ENCODE assay signal across 1 cellular context in the genomic region with DNA sequence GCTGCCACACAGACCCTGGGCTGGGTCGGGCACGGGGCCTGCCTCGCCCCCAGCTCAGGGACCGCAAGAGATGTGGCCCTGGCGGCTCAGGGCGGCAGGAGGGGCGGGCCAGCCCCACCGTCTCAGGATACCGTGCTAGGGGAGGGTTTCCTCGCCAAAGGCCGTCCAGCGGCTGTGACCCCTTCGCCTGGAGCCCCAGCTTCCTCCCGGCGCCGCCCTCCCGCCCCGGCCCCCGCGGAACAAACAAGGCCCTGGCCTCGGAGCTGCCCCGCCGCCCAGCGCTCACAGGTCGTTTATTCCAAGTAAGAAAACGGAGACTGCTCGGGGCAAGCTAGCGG.
TF ChIP-seq lines count a peak whose summit lies in the region.

No MANE protein-coding gene starts in this region.

TF ChIP-seq in HepG2, 621 proteins besides CTCF, POLR2A, EP300 and RAD21 (continued from another document and continues in another):
- TF ChIP-seq KLF16 (CRISPR knock-in tag; IDR thresholded peaks at IDR 0.05), result no peak
- TF ChIP-seq MTA3 (CRISPR knock-in tag; IDR thresholded peaks at IDR 0.05), result no peak
- TF ChIP-seq ZNF451 (CRISPR knock-in tag; IDR thresholded peaks at IDR 0.05), result peak; percentile 15; the same call in 1 of the 2 replicates
- TF ChIP-seq FOXM1 (CRISPR knock-in tag; IDR thresholded peaks at IDR 0.05), result no peak
- 0 out of 2 replicates have a peak, but pooled peaks have one; percentile 53 for TF ChIP-seq ZFP82 (CRISPR knock-in tag; IDR thresholded peaks at IDR 0.05; ENCODE audit: borderline replicate concordance)
- TF ChIP-seq SRF (IDR thresholded peaks at IDR 0.05; ENCODE audit: low read depth, low read length), result no peak
- TF ChIP-seq FOXJ3 (CRISPR knock-in tag; IDR thresholded peaks at IDR 0.05; ENCODE audit: borderline replicate concordance), result no peak
- TF ChIP-seq, protein P1, sequence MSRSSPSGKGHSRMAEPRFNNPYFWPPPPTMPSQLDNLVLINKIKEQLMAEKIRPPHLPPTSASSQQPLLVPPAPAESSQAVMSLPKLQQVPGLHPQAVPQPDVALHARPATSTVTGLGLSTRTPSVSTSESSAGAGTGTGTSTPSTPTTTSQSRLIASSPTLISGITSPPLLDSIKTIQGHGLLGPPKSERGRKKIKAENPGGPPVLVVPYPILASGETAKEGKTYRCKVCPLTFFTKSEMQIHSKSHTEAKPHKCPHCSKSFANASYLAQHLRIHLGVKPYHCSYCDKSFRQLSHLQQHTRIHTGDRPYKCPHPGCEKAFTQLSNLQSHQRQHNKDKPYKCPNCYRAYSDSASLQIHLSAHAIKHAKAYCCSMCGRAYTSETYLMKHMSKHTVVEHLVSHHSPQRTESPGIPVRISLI (CRISPR knock-in tag; IDR thresholded peaks at IDR 0.05; ENCODE audit: borderline replicate concordance), result no peak
- no peak for TF ChIP-seq ZC3H4 (CRISPR knock-in tag; IDR thresholded peaks at IDR 0.05; ENCODE audit: borderline replicate concordance)
- 0 out of 2 replicates have a peak, but pooled peaks have one; percentile 1 for TF ChIP-seq ZNF614 (CRISPR knock-in tag; IDR thresholded peaks at IDR 0.05; ENCODE audit: borderline replicate concordance)
- no peak for TF ChIP-seq ZNF616 (CRISPR knock-in tag; IDR thresholded peaks at IDR 0.05; ENCODE audit: low read depth)
- no peak for TF ChIP-seq ZNF335 (CRISPR knock-in tag; IDR thresholded peaks at IDR 0.05)
- TF ChIP-seq, protein P2, sequence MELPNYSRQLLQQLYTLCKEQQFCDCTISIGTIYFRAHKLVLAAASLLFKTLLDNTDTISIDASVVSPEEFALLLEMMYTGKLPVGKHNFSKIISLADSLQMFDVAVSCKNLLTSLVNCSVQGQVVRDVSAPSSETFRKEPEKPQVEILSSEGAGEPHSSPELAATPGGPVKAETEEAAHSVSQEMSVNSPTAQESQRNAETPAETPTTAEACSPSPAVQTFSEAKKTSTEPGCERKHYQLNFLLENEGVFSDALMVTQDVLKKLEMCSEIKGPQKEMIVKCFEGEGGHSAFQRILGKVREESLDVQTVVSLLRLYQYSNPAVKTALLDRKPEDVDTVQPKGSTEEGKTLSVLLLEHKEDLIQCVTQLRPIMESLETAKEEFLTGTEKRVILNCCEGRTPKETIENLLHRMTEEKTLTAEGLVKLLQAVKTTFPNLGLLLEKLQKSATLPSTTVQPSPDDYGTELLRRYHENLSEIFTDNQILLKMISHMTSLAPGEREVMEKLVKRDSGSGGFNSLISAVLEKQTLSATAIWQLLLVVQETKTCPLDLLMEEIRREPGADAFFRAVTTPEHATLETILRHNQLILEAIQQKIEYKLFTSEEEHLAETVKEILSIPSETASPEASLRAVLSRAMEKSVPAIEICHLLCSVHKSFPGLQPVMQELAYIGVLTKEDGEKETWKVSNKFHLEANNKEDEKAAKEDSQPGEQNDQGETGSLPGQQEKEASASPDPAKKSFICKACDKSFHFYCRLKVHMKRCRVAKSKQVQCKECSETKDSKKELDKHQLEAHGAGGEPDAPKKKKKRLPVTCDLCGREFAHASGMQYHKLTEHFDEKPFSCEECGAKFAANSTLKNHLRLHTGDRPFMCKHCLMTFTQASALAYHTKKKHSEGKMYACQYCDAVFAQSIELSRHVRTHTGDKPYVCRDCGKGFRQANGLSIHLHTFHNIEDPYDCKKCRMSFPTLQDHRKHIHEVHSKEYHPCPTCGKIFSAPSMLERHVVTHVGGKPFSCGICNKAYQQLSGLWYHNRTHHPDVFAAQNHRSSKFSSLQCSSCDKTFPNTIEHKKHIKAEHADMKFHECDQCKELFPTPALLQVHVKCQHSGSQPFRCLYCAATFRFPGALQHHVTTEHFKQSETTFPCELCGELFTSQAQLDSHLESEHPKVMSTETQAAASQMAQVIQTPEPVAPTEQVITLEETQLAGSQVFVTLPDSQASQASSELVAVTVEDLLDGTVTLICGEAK (IDR thresholded peaks at IDR 0.05), result no peak
- TF ChIP-seq, protein P2 (CRISPR knock-in tag; IDR thresholded peaks at IDR 0.05), result 0 out of 2 replicates have a peak, but pooled peaks have one; percentile 30
- no peak for TF ChIP-seq JARID2 (CRISPR knock-in tag; IDR thresholded peaks at IDR 0.05; ENCODE audit: insufficient replicate concordance)
- peak; percentile 3; the same call in 1 of the 2 replicates for TF ChIP-seq NFYB (CRISPR knock-in tag; IDR thresholded peaks at IDR 0.05)
- no peak for TF ChIP-seq ZNF24 (IDR thresholded peaks at IDR 0.05)
- TF ChIP-seq HOXA9 (CRISPR knock-in tag; IDR thresholded peaks at IDR 0.05; ENCODE audit: borderline replicate concordance), result no peak
- 0 out of 2 replicates have a peak, but pooled peaks have one; percentile 49 for TF ChIP-seq ISL2 (CRISPR knock-in tag; IDR thresholded peaks at IDR 0.05)
- TF ChIP-seq ZNF207 (IDR thresholded peaks at IDR 0.05; ENCODE audit: borderline replicate concordance), result no peak
- TF ChIP-seq, protein P3, sequence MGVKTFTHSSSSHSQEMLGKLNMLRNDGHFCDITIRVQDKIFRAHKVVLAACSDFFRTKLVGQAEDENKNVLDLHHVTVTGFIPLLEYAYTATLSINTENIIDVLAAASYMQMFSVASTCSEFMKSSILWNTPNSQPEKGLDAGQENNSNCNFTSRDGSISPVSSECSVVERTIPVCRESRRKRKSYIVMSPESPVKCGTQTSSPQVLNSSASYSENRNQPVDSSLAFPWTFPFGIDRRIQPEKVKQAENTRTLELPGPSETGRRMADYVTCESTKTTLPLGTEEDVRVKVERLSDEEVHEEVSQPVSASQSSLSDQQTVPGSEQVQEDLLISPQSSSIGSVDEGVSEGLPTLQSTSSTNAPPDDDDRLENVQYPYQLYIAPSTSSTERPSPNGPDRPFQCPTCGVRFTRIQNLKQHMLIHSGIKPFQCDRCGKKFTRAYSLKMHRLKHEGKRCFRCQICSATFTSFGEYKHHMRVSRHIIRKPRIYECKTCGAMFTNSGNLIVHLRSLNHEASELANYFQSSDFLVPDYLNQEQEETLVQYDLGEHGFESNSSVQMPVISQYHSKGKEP (CRISPR knock-in tag; IDR thresholded peaks at IDR 0.05), result no peak
- no peak for TF ChIP-seq MXD4 (CRISPR knock-in tag; IDR thresholded peaks at IDR 0.05)
- no peak for TF ChIP-seq GATAD2A (CRISPR knock-in tag; IDR thresholded peaks at IDR 0.05)
- TF ChIP-seq ZNF317 (CRISPR knock-in tag; IDR thresholded peaks at IDR 0.05), result no peak
- no peak for TF ChIP-seq SP2 (CRISPR knock-in tag; IDR thresholded peaks at IDR 0.05)
- no peak for TF ChIP-seq ZNF230 (CRISPR knock-in tag; IDR thresholded peaks at IDR 0.05)
- TF ChIP-seq PRPF4 (IDR thresholded peaks at IDR 0.05; ENCODE audit: low read depth, low read length, poor library complexity, severe bottlenecking), result no peak
- TF ChIP-seq TARDBP (CRISPR knock-in tag; IDR thresholded peaks at IDR 0.05), result 0 out of 2 replicates have a peak, but pooled peaks have one; percentile 7
- no peak for TF ChIP-seq KLF11 (CRISPR knock-in tag; IDR thresholded peaks at IDR 0.05)
- TF ChIP-seq STAT5B (CRISPR knock-in tag; IDR thresholded peaks at IDR 0.05), result no peak
- TF ChIP-seq ZNF615 (CRISPR knock-in tag; IDR thresholded peaks at IDR 0.05; ENCODE audit: borderline replicate concordance), result no peak
- TF ChIP-seq, protein P4, sequence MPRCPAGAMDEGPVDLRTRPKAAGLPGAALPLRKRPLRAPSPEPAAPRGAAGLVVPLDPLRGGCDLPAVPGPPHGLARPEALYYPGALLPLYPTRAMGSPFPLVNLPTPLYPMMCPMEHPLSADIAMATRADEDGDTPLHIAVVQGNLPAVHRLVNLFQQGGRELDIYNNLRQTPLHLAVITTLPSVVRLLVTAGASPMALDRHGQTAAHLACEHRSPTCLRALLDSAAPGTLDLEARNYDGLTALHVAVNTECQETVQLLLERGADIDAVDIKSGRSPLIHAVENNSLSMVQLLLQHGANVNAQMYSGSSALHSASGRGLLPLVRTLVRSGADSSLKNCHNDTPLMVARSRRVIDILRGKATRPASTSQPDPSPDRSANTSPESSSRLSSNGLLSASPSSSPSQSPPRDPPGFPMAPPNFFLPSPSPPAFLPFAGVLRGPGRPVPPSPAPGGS (CRISPR knock-in tag; IDR thresholded peaks at IDR 0.05), result no peak
- 0 out of 2 replicates have a peak, but pooled peaks have one; percentile 21 for TF ChIP-seq MED13 (CRISPR knock-in tag; IDR thresholded peaks at IDR 0.05)
- TF ChIP-seq, protein P5, sequence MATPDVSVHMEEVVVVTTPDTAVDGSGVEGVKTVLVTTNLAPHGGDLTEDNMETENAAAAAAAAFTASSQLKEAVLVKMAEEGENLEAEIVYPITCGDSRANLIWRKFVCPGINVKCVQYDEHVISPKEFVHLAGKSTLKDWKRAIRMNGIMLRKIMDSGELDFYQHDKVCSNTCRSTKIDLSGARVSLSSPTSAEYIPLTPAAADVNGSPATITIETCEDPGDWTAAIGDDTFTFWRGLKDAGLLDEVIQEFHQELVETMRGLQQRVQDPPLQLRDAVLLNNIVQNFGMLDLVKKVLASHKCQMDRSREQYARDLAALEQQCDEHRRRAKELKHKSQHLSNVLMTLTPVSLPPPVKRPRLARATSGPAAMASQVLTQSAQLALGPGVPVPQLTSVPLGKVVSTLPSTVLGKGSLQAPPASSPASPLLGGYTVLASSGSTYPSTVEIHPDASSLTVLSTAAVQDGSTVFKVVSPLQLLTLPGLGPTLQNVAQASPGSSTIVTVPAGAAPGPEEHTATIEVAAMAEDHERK (CRISPR knock-in tag; IDR thresholded peaks at IDR 0.05; ENCODE audit: low read depth), result no peak
- TF ChIP-seq GATA4 (IDR thresholded peaks at IDR 0.05; ENCODE audit: borderline replicate concordance, low read depth), result 0 out of 2 replicates have a peak, but pooled peaks have one; percentile 20
- TF ChIP-seq ZIK1 (CRISPR knock-in tag; IDR thresholded peaks at IDR 0.05; ENCODE audit: borderline replicate concordance, low read depth), result no peak
- TF ChIP-seq, protein P6, sequence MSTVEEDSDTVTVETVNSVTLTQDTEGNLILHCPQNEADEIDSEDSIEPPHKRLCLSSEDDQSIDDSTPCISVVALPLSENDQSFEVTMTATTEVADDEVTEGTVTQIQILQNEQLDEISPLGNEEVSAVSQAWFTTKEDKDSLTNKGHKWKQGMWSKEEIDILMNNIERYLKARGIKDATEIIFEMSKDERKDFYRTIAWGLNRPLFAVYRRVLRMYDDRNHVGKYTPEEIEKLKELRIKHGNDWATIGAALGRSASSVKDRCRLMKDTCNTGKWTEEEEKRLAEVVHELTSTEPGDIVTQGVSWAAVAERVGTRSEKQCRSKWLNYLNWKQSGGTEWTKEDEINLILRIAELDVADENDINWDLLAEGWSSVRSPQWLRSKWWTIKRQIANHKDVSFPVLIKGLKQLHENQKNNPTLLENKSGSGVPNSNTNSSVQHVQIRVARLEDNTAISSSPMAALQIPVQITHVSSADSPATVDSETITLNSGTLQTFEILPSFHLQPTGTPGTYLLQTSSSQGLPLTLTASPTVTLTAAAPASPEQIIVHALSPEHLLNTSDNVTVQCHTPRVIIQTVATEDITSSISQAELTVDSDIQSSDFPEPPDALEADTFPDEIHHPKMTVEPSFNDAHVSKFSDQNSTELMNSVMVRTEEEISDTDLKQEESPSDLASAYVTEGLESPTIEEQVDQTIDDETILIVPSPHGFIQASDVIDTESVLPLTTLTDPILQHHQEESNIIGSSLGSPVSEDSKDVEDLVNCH (CRISPR knock-in tag; IDR thresholded peaks at IDR 0.05), result no peak
- TF ChIP-seq, protein P7, sequence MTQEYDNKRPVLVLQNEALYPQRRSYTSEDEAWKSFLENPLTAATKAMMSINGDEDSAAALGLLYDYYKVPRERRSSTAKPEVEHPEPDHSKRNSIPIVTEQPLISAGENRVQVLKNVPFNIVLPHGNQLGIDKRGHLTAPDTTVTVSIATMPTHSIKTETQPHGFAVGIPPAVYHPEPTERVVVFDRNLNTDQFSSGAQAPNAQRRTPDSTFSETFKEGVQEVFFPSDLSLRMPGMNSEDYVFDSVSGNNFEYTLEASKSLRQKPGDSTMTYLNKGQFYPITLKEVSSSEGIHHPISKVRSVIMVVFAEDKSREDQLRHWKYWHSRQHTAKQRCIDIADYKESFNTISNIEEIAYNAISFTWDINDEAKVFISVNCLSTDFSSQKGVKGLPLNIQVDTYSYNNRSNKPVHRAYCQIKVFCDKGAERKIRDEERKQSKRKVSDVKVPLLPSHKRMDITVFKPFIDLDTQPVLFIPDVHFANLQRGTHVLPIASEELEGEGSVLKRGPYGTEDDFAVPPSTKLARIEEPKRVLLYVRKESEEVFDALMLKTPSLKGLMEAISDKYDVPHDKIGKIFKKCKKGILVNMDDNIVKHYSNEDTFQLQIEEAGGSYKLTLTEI (CRISPR knock-in tag; conservative IDR thresholded peaks at IDR 0.05), result no peak
- no peak for TF ChIP-seq PHF20 (CRISPR knock-in tag; IDR thresholded peaks at IDR 0.05)
- TF ChIP-seq, protein P8, sequence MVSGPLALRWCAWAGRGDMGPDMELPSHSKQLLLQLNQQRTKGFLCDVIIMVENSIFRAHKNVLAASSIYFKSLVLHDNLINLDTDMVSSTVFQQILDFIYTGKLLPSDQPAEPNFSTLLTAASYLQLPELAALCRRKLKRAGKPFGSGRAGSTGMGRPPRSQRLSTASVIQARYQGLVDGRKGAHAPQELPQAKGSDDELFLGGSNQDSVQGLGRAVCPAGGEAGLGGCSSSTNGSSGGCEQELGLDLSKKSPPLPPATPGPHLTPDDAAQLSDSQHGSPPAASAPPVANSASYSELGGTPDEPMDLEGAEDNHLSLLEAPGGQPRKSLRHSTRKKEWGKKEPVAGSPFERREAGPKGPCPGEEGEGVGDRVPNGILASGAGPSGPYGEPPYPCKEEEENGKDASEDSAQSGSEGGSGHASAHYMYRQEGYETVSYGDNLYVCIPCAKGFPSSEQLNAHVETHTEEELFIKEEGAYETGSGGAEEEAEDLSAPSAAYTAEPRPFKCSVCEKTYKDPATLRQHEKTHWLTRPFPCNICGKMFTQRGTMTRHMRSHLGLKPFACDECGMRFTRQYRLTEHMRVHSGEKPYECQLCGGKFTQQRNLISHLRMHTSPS (CRISPR knock-in tag; IDR thresholded peaks at IDR 0.05; ENCODE audit: low read depth), result no peak
- TF ChIP-seq MEIS2 (CRISPR knock-in tag; IDR thresholded peaks at IDR 0.05), result peak; percentile 68; the same call in 1 of the 2 replicates
- no peak for TF ChIP-seq ZNF354B (CRISPR knock-in tag; IDR thresholded peaks at IDR 0.05)
